ENCODE assay signal across 8 cellular contexts in the genomic region with DNA sequence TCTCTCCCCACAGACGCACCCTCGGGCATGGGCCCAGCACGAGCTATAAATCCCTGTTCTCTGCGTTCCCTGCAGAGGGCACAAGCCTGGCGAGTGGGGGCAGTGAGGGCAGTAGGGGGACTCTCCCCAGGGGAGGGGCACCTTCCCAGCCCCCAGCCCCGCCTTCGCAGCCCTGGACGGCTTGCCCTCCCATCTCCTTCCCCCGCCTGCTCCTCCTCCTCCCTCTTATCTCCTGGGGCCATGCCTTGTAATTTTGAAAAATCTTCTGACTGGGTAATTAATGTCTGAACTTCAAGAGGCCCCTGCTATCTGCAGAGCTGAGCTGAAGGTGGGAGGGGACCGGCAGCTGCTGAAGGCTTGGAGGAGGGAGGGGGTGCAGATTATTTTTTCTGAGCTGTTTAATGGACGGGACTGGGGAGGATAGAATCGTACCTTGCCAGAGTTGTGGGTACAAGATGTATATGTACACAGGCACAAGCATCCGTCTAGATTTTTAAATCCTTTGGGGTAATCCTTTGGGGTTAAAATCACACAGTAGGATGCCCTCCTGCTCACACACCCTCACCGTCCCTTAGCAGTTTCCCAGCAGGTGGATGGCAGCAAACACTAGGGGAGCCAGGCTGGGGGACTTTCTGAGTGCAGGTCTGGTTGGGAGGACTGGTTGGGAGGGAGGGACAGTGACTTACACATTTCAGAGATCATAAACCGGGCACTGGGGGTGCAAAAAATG.
DNase-seq lines count a peak whose midpoint lies in the region; ATAC-seq and TF ChIP-seq lines count a peak whose summit lies in the region.

No MANE protein-coding gene starts in this region.

- peak overlapping the region; percentile 39 for H2BK120ac ChIP-seq in mesenchymal stem cell (ENCODE audit: low read depth, low read length)

- H2AK5ac ChIP-seq in mesenchymal stem cell (ENCODE audit: low read length, severe bottlenecking) = peak overlapping the region; percentile 98

- H3K4me1 ChIP-seq in mesenchymal stem cell (ENCODE audit: control insufficient read depth, insufficient read depth, low read depth, low read length) = peaks cover 54% of the 10 kb centered on the region

- peaks cover 27% of the 10 kb centered on the region for H3K4me1 Mint-ChIP-seq in activated naive CD8-positive, alpha-beta T cell treated with anti-CD3 and anti-CD28 coated beads, Interleukin-2, amount 10 ng/mL, durations not matched to agents 7 days and 5 days
- peaks cover 50% of the 10 kb centered on the region for H3K4me1 Mint-ChIP-seq in activated naive CD8-positive, alpha-beta T cell treated with anti-CD3 and anti-CD28 coated beads, Interleukin-2, amount 50 U/mL, for 24 hours

- H2AFZ ChIP-seq in mesenchymal stem cell (ENCODE audit: low read depth, low read length) = no peak overlapping the region

- 43% methylated on average over 6 of the region's 15 CpGs for WGBS in mesenchymal stem cell

- H4K91ac ChIP-seq in mesenchymal stem cell (ENCODE audit: low read length) = peak overlapping the region; percentile 82

- POLR2A ChIA-PET in activated naive CD8-positive, alpha-beta T cell treated with anti-CD3 and anti-CD28 coated beads, Interleukin-2, amount 10 ng/mL, durations not matched to agents 7 days and 5 days (lab: Charles Lee) = interaction anchor here (1.8 kb wide), 1 partner anchor 14 kb away, joined by 7 read pairs; no protein-coding TSS in a partner anchor
- POLR2A ChIA-PET in GM10248 (lab: Yijun Ruan, JAX) = no interaction called here

- no peaks in the 10 kb centered on the region for H3K9me3 ChIP-seq in mesenchymal stem cell (ENCODE audit: control insufficient read depth, low read length)

- peaks cover 32% of the 10 kb centered on the region for H3K79me1 ChIP-seq in mesenchymal stem cell (replicated peaks; ENCODE audit: low read length, poor library complexity, severe bottlenecking)

- peak overlapping the region; percentile 2 for H3K4me2 ChIP-seq in mesenchymal stem cell (ENCODE audit: low read length, poor library complexity, severe bottlenecking)

- H2BK15ac ChIP-seq in mesenchymal stem cell (ENCODE audit: low read depth, poor library complexity, severe bottlenecking) = peak overlapping the region; percentile 33

- H3K4me3 Mint-ChIP-seq in activated naive CD8-positive, alpha-beta T cell treated with anti-CD3 and anti-CD28 coated beads, Interleukin-2, amount 10 ng/mL, durations not matched to agents 7 days and 5 days = no peak overlapping the region
- no peak overlapping the region for H3K4me3 Mint-ChIP-seq in activated naive CD8-positive, alpha-beta T cell treated with anti-CD3 and anti-CD28 coated beads, Interleukin-2, amount 50 U/mL, for 24 hours

- no peak overlapping the region for H3K4me3 ChIP-seq in mesenchymal stem cell (ENCODE audit: insufficient read depth in 1 of 2, low read depth in 1 of 2, low read length in 2 of 2)

- peaks cover 20% of the 10 kb centered on the region for H3K36me3 Mint-ChIP-seq in activated naive CD8-positive, alpha-beta T cell treated with anti-CD3 and anti-CD28 coated beads, Interleukin-2, amount 10 ng/mL, durations not matched to agents 7 days and 5 days
- H3K36me3 Mint-ChIP-seq in activated naive CD8-positive, alpha-beta T cell treated with anti-CD3 and anti-CD28 coated beads, Interleukin-2, amount 50 U/mL, for 24 hours (ENCODE audit: low read depth) = peaks cover 1% of the 10 kb centered on the region

- peak overlapping the region; percentile 87 for H3K9ac ChIP-seq in mesenchymal stem cell (ENCODE audit: low read length)

- peaks cover 6 to 22% of the 10 kb centered on the region in 2 experiments for H3K36me3 ChIP-seq in mesenchymal stem cell (ENCODE audit: control insufficient read depth in 1 of 2, insufficient read depth in 2 of 2, low read depth in 1 of 2, low read length in 2 of 2)

- peak overlapping the region in 1 of 2 experiments; percentile 89 for H3K14ac ChIP-seq in mesenchymal stem cell (ENCODE audit: low read length in 2 of 2)

- H3K27me3 ChIP-seq in mesenchymal stem cell (ENCODE audit: control insufficient read depth in 1 of 2, insufficient read depth in 1 of 2, low read length in 2 of 2) = no peaks in the 10 kb centered on the region

- H2BK12ac ChIP-seq in mesenchymal stem cell (ENCODE audit: low read length in 2 of 2) = peak overlapping the region; percentile 18 to 85

- no peak for TF ChIP-seq CTCF in GM10248 (IDR thresholded peaks at IDR 0.05; ENCODE audit: control extremely low read depth, extremely low read depth, low read depth, missing control alignments)

- CTCF ChIA-PET in GM10248 (lab: Yijun Ruan, JAX) = interaction anchor here (1.0 to 8.3 kb wide), 5 partner anchors 9 to 52 kb away, joined by 3 to 46 read pairs (median 5); no protein-coding TSS in a partner anchor

- no peak overlapping the region for H3K27ac Mint-ChIP-seq in activated naive CD8-positive, alpha-beta T cell treated with anti-CD3 and anti-CD28 coated beads, Interleukin-2, amount 10 ng/mL, durations not matched to agents 7 days and 5 days
- H3K27ac Mint-ChIP-seq in activated naive CD8-positive, alpha-beta T cell treated with anti-CD3 and anti-CD28 coated beads, Interleukin-2, amount 50 U/mL, for 24 hours = no peak overlapping the region

- H3K18ac ChIP-seq in mesenchymal stem cell (ENCODE audit: low read depth in 1 of 2, low read length in 2 of 2) = peak overlapping the region; percentile 73 to 86

- no peak for ATAC-seq in activated naive CD8-positive, alpha-beta T cell treated with anti-CD3 and anti-CD28 coated beads, Interleukin-2, amount 10 ng/mL, durations not matched to agents 7 days and 5 days (ENCODE audit: low read depth)
- ATAC-seq in activated naive CD8-positive, alpha-beta T cell treated with anti-CD3 and anti-CD28 coated beads, Interleukin-2, amount 50 U/mL, for 24 hours = no peak

- H3K23ac ChIP-seq in mesenchymal stem cell (ENCODE audit: low read length in 2 of 2) = peak overlapping the region in 1 of 2 experiments; percentile 48

- H2BK5ac ChIP-seq in mesenchymal stem cell (ENCODE audit: low read depth, low read length, poor library complexity, severe bottlenecking) = peak overlapping the region; percentile 57

- peaks cover 1% of the 10 kb centered on the region for H3K9me3 Mint-ChIP-seq in activated naive CD8-positive, alpha-beta T cell treated with anti-CD3 and anti-CD28 coated beads, Interleukin-2, amount 10 ng/mL, durations not matched to agents 7 days and 5 days
- peaks cover 3% of the 10 kb centered on the region for H3K9me3 Mint-ChIP-seq in activated naive CD8-positive, alpha-beta T cell treated with anti-CD3 and anti-CD28 coated beads, Interleukin-2, amount 50 U/mL, for 24 hours

- no peaks in the 10 kb centered on the region for H3K27me3 Mint-ChIP-seq in activated naive CD8-positive, alpha-beta T cell treated with anti-CD3 and anti-CD28 coated beads, Interleukin-2, amount 10 ng/mL, durations not matched to agents 7 days and 5 days
- H3K27me3 Mint-ChIP-seq in activated naive CD8-positive, alpha-beta T cell treated with anti-CD3 and anti-CD28 coated beads, Interleukin-2, amount 50 U/mL, for 24 hours = no peaks in the 10 kb centered on the region

- peak overlapping the region; percentile 92 for H3K27ac ChIP-seq in mesenchymal stem cell (ENCODE audit: low read length, poor library complexity, severe bottlenecking)

- DNase-seq in activated naive CD8-positive, alpha-beta T cell treated with anti-CD3 and anti-CD28 coated beads, Interleukin-2, amount 10 ng/mL, durations not matched to agents 7 days and 5 days = peak; percentile 15
- no peak for DNase-seq in activated naive CD8-positive, alpha-beta T cell treated with anti-CD3 and anti-CD28 coated beads, Interleukin-2, amount 50 U/mL, for 24 hours
- DNase-seq in activated CD8-positive, alpha-beta memory T cell treated with anti-CD3 and anti-CD28 coated beads, Interleukin-2, amount 50 U/mL, for 4 hours = peak; percentile 4
- no peak for DNase-seq in mesenchymal stem cell
- peak; percentile 54 for DNase-seq in ureter (ENCODE audit: low spot score)
- no peak for DNase-seq in NAMALWA (ENCODE audit: low spot score)
- no peak for DNase-seq in epidermal melanocyte (ENCODE audit: insufficient read length, low spot score)
- DNase-seq in GM10248 (ENCODE audit: extremely low spot score) = no peak

- H3K4ac ChIP-seq in mesenchymal stem cell (ENCODE audit: low read depth in 1 of 2, low read length in 2 of 2) = peak overlapping the region; percentile 57 to 63

- peak overlapping the region; percentile 69 for H4K8ac ChIP-seq in mesenchymal stem cell (ENCODE audit: low read length)

Comparison
In these comparisons a context has a peak if more than half of its experiments do, and no peak if none do; other contexts are left out.
1. DNase-seq: peak in activated naive CD8-positive, alpha-beta T cell treated with anti-CD3 and anti-CD28 coated beads, Interleukin-2, amount 10 ng/mL, durations not matched to agents 7 days and 5 days (single experiment), activated CD8-positive, alpha-beta memory T cell treated with anti-CD3 and anti-CD28 coated beads, Interleukin-2, amount 50 U/mL, for 4 hours (single experiment) and ureter (single experiment); none in activated naive CD8-positive, alpha-beta T cell treated with anti-CD3 and anti-CD28 coated beads, Interleukin-2, amount 50 U/mL, for 24 hours (single experiment), mesenchymal stem cell (single experiment), NAMALWA (single experiment), epidermal melanocyte (single experiment) and GM10248 (single experiment).